1 cellular context compared by ENCODE assay signal in the genomic region with DNA sequence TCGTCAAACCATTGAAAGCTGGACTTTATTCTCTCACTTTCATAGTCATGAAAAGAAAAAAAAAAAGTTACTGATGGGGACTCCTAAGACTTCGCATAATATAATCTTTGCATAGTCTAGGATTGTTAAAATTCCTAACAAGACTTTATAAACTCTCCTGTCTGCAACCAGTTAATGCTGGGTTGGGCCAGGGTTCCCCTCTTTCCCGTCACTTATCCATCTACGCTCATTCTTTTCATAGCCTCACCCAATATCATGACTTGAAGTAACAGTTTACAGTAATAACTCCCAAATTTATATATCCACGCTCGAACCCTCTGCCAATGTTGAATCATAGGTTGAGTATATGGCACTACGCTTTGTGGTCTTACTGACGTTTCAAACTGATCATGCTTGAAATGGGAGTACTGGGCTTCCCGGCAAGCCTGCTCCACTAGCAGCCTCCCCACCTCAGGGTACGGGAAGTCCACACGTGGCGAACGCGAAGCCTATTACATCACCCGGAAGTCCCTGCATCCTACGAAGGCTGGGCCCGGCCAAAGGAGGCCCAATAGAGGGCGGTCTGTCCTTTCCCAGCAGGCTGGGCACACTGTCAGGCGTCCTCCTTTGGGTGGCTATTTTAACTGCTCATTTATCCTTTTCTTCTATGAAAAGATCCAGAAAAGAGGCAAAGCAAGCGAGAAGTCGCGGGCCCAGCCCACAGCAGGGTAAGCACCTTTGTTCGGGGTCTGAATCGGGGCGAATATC.
TF ChIP-seq lines count a peak whose summit lies in the region.

No MANE protein-coding gene starts in this region.

TF ChIP-seq in HepG2, 621 proteins besides CTCF, POLR2A, EP300 and RAD21 (continued from another document and continues in another):
- TF ChIP-seq ARID4A (CRISPR knock-in tag; IDR thresholded peaks at IDR 0.05; ENCODE audit: borderline replicate concordance) (no peak; the same call in 1 of the 2 replicates), RFX1 (IDR thresholded peaks at IDR 0.05) (no peak), ZSCAN22 (CRISPR knock-in tag; IDR thresholded peaks at IDR 0.05) (no peak; the same call in 1 of the 2 replicates), KAT8 (CRISPR knock-in tag; IDR thresholded peaks at IDR 0.05) (peak; percentile 41), ZNF713 (CRISPR knock-in tag; IDR thresholded peaks at IDR 0.05) (0 out of 2 replicates have a peak, but pooled peaks have one; percentile 6), ZNF577 (CRISPR knock-in tag; IDR thresholded peaks at IDR 0.05; ENCODE audit: borderline replicate concordance, low read depth) (no peak), CBX5 (CRISPR knock-in tag; IDR thresholded peaks at IDR 0.05; ENCODE audit: borderline replicate concordance) (peak; percentile 86), STAT5B (CRISPR knock-in tag; IDR thresholded peaks at IDR 0.05) (peak; percentile 68; the same call in 1 of the 2 replicates), ZNF790 (CRISPR knock-in tag; IDR thresholded peaks at IDR 0.05; ENCODE audit: borderline replicate concordance) (0 out of 2 replicates have a peak, but pooled peaks have one; percentile 0), THAP9 (CRISPR knock-in tag; IDR thresholded peaks at IDR 0.05; ENCODE audit: borderline replicate concordance) (no peak), KLF11 (CRISPR knock-in tag; IDR thresholded peaks at IDR 0.05) (peak; percentile 94), HOXA7 (CRISPR knock-in tag; IDR thresholded peaks at IDR 0.05) (no peak), ZNF784 (CRISPR knock-in tag; IDR thresholded peaks at IDR 0.05; ENCODE audit: borderline replicate concordance) (peak; percentile 11; the same call in 1 of the 2 replicates), PAX8 (CRISPR knock-in tag; IDR thresholded peaks at IDR 0.05; ENCODE audit: borderline replicate concordance) (no peak), WIZ (CRISPR knock-in tag; IDR thresholded peaks at IDR 0.05) (no peak), SIX4 (CRISPR knock-in tag; IDR thresholded peaks at IDR 0.05) (peak; percentile 81; the same call in 1 of the 2 replicates), PLRG1 (conservative IDR thresholded peaks at IDR 0.05) (no peak), TBL1XR1 (IDR thresholded peaks at IDR 0.05; ENCODE audit: borderline replicate concordance, low read length, partially characterized antibody) (peak; percentile 9), ZMYM3 (CRISPR knock-in tag; IDR thresholded peaks at IDR 0.05) (peak; percentile 48; the same call in 1 of the 2 replicates), ELF4 (CRISPR knock-in tag; IDR thresholded peaks at IDR 0.05; ENCODE audit: borderline replicate concordance) (peak; percentile 93), AHR (CRISPR knock-in tag; IDR thresholded peaks at IDR 0.05) (peak; percentile 80), ZNF747 (CRISPR knock-in tag; IDR thresholded peaks at IDR 0.05; ENCODE audit: borderline replicate concordance) (no peak), TP53 (CRISPR knock-in tag; conservative IDR thresholded peaks at IDR 0.05) (peak; percentile 46; the same call in 1 of the 2 replicates), ZNF441 (CRISPR knock-in tag; IDR thresholded peaks at IDR 0.05; ENCODE audit: borderline replicate concordance) (peak; percentile 91), SIN3B (IDR thresholded peaks at IDR 0.05; ENCODE audit: low read length) (no peak), ZFP90 (CRISPR knock-in tag; IDR thresholded peaks at IDR 0.05; ENCODE audit: borderline replicate concordance) (peak; percentile 83), NCOA1 (CRISPR knock-in tag; IDR thresholded peaks at IDR 0.05) (no peak), ZNF615 (CRISPR knock-in tag; IDR thresholded peaks at IDR 0.05; ENCODE audit: borderline replicate concordance) (no peak), POGZ (CRISPR knock-in tag; IDR thresholded peaks at IDR 0.05) (0 out of 2 replicates have a peak, but pooled peaks have one; percentile 57), DMAP1 (CRISPR knock-in tag; IDR thresholded peaks at IDR 0.05) (peak; percentile 100), KDM1A (CRISPR knock-in tag; IDR thresholded peaks at IDR 0.05) (0 out of 2 replicates have a peak, but pooled peaks have one; percentile 9), MTF2 (CRISPR knock-in tag; IDR thresholded peaks at IDR 0.05; ENCODE audit: borderline replicate concordance) (no peak), ZSCAN29 (CRISPR knock-in tag; conservative IDR thresholded peaks at IDR 0.05) (no peak), ZNF614 (CRISPR knock-in tag; IDR thresholded peaks at IDR 0.05; ENCODE audit: borderline replicate concordance) (peak; percentile 73; the same call in 1 of the 2 replicates), PAF1 (CRISPR knock-in tag; IDR thresholded peaks at IDR 0.05) (no peak), ZBTB10 (CRISPR knock-in tag; IDR thresholded peaks at IDR 0.05; ENCODE audit: borderline replicate concordance) (no peak; the same call in 1 of the 2 replicates), SRSF4 (IDR thresholded peaks at IDR 0.05; ENCODE audit: low read depth, low read length, poor library complexity, severe bottlenecking) (no peak), MLXIP (CRISPR knock-in tag; IDR thresholded peaks at IDR 0.05; ENCODE audit: borderline replicate concordance) (peak; percentile 72; the same call in 1 of the 2 replicates), ZNF724P (CRISPR knock-in tag; IDR thresholded peaks at IDR 0.05; ENCODE audit: borderline replicate concordance) (0 out of 2 replicates have a peak, but pooled peaks have one; percentile 35), TCF7L2 (IDR thresholded peaks at IDR 0.05; ENCODE audit: low read depth, low read length) (no peak), PHB2 (IDR thresholded peaks at IDR 0.05; ENCODE audit: partially characterized antibody) (no peak), KLF9 (CRISPR knock-in tag; IDR thresholded peaks at IDR 0.05; ENCODE audit: low read depth) (no peak), NPAS2 (CRISPR knock-in tag; IDR thresholded peaks at IDR 0.05; ENCODE audit: borderline replicate concordance) (no peak), KLF15 (CRISPR knock-in tag; IDR thresholded peaks at IDR 0.05; ENCODE audit: borderline replicate concordance) (0 out of 2 replicates have a peak, but pooled peaks have one; percentile 14)
- TF ChIP-seq, protein P1, sequence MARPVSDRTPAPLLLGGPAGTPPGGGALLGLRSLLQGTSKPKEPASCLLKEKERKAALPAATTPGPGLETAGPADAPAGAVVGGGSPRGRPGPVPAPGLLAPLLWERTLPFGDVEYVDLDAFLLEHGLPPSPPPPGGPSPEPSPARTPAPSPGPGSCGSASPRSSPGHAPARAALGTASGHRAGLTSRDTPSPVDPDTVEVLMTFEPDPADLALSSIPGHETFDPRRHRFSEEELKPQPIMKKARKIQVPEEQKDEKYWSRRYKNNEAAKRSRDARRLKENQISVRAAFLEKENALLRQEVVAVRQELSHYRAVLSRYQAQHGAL (CRISPR knock-in tag; IDR thresholded peaks at IDR 0.05; ENCODE audit: not compliant biosample characterization), result no peak
- TF ChIP-seq, protein P2, sequence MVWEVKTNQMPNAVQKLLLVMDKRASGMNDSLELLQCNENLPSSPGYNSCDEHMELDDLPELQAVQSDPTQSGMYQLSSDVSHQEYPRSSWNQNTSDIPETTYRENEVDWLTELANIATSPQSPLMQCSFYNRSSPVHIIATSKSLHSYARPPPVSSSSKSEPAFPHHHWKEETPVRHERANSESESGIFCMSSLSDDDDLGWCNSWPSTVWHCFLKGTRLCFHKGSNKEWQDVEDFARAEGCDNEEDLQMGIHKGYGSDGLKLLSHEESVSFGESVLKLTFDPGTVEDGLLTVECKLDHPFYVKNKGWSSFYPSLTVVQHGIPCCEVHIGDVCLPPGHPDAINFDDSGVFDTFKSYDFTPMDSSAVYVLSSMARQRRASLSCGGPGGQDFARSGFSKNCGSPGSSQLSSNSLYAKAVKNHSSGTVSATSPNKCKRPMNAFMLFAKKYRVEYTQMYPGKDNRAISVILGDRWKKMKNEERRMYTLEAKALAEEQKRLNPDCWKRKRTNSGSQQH (CRISPR knock-in tag; IDR thresholded peaks at IDR 0.05; ENCODE audit: low read depth), result peak; percentile 59; the same call in 1 of the 2 replicates
